ENCODE assay signal across 9 cellular contexts in genomic region chr19:5976768-5977167, GRCh38. TPM values are rescaled to one million over a fixed set of nuclear protein-coding genes. Genes with fewer than 3 reads are reported as not detected.
A peak's percentile ranks its signal among the peaks of the same experiment; 100 is the strongest.
DNase-seq lines count a peak whose midpoint lies in the region; ATAC-seq and TF ChIP-seq lines count a peak whose summit lies in the region.
"Had no signal": no experiment of that assay in that cellular context is flagged by ENCODE, and none has a peak within 500 bp of the region (broad histone marks: within the 10 kb centered on the region; RNA-seq: fewer than 3 reads in every experiment).

No MANE protein-coding gene starts in this region.

- ATAC-seq in right lobe of liver, result no peak
- ATAC-seq in sciatic nerve, result no peak
- no peak for ATAC-seq in HG03025 (IDR thresholded peaks at IDR 0.05; ENCODE audit: low FRiP score, unreplicated experiment)
- no peak for ATAC-seq in HG02642 (IDR thresholded peaks at IDR 0.05; ENCODE audit: poor library complexity, unreplicated experiment)

- H3K27me3 ChIP-seq in ascending aorta, result no peaks in the 10 kb centered on the region
- H3K27me3 ChIP-seq in right lobe of liver, result no peaks in the 10 kb centered on the region
- no peaks in the 10 kb centered on the region for H3K27me3 ChIP-seq in thyroid gland

- intact Hi-C loops in ascending aorta (cut with DNase I) (loop anchor here (5.0 kb wide), 1 partner anchor 136 kb away; the partner anchor contains the start of gene RFX2), right lobe of liver (cut with DNase I) (no loop called here), thyroid gland (cut with DNase I) (no loop called here), sciatic nerve (cut with DNase I) (no loop called here)

- peaks cover 69% of the 10 kb centered on the region for H3K36me3 Mint-ChIP-seq in activated T-cell treated with anti-CD3 and anti-CD28 coated beads, Interleukin-2, amount 50 U/mL, for 24 hours (ENCODE audit: low read depth)

- peak overlapping the region; percentile 84 to 97 for H3K4me3 ChIP-seq in ascending aorta
- H3K4me3 ChIP-seq in right lobe of liver, result peak overlapping the region; percentile 78 to 92 (median 89)
- peak overlapping the region; percentile 73 to 99 (median 97) for H3K4me3 ChIP-seq in thyroid gland (replicated peaks in 1 of 3)

- H3K9me3 ChIP-seq in ascending aorta (no peaks in the 10 kb centered on the region), right lobe of liver (no peaks in the 10 kb centered on the region), thyroid gland (no peaks in the 10 kb centered on the region)

- 50% methylated on average over 8 of the region's 8 CpGs for WGBS in right lobe of liver (ENCODE audit: insufficient coverage, low coverage, low lambda C conversion rate, missing lambda C conversion rate)
- WGBS in thyroid gland, 2 donors, result 54 to 57% methylated on average over 8 of the region's 8 CpGs

- peak overlapping the region; percentile 91 for H3K27ac Mint-ChIP-seq in activated T-cell treated with anti-CD3 and anti-CD28 coated beads, Interleukin-2, amount 50 U/mL, for 24 hours

- TF ChIP-seq POLR2A in right lobe of liver (IDR thresholded peaks at IDR 0.05) (no peak), thyroid gland (IDR thresholded peaks at IDR 0.05) (no peak)

- H3K4me3 Mint-ChIP-seq in activated T-cell treated with anti-CD3 and anti-CD28 coated beads, Interleukin-2, amount 50 U/mL, for 24 hours, result peak overlapping the region; percentile 97

- no peaks in the 10 kb centered on the region for H3K27me3 Mint-ChIP-seq in activated T-cell treated with anti-CD3 and anti-CD28 coated beads, Interleukin-2, amount 50 U/mL, for 24 hours

- TF ChIP-seq CTCF in ascending aorta (IDR thresholded peaks at IDR 0.05), result no peak
- TF ChIP-seq CTCF in right lobe of liver (IDR thresholded peaks at IDR 0.05), result no peak
- TF ChIP-seq CTCF in thyroid gland (IDR thresholded peaks at IDR 0.05), result no peak

- H3K4me1 ChIP-seq in ascending aorta (peaks cover 18 to 35% of the 10 kb centered on the region in 2 donors), right lobe of liver (peaks cover 0 to 44% (median 10%) of the 10 kb centered on the region in 4 donors), thyroid gland (peaks cover 29 to 44% of the 10 kb centered on the region in 2 donors)

- H3K9me3 Mint-ChIP-seq in activated T-cell treated with anti-CD3 and anti-CD28 coated beads, Interleukin-2, amount 50 U/mL, for 24 hours, result no peaks in the 10 kb centered on the region

- H3K36me3 ChIP-seq in ascending aorta (peaks cover 0 to 8% of the 10 kb centered on the region in 2 donors), right lobe of liver (no peaks in the 10 kb centered on the region), thyroid gland (peaks cover 0 to 4% of the 10 kb centered on the region in 2 donors)

- DNase-seq in activated T-cell treated with anti-CD3 and anti-CD28 coated beads, Interleukin-2, amount 50 U/mL, for 24 hours, result no peak
- no peak for DNase-seq in activated T-cell treated with anti-CD3 and anti-CD28 coated beads for 4 hours
- no peak for DNase-seq in ascending aorta (ENCODE audit: low spot score in 2 of 2)
- DNase-seq in right lobe of liver, result no peak
- no peak for DNase-seq in thyroid gland
- DNase-seq in sciatic nerve (ENCODE audit: low spot score), result no peak
- DNase-seq: activated CD4-positive, alpha-beta T cell treated with anti-CD3 and anti-CD28 coated beads, Interleukin-2, amount 50 U/mL, for 4 hours had no signal

- H3K4me1 Mint-ChIP-seq in activated T-cell treated with anti-CD3 and anti-CD28 coated beads, Interleukin-2, amount 50 U/mL, for 24 hours (ENCODE audit: low read depth), result peaks cover 67% of the 10 kb centered on the region

- no peak overlapping the region for H3K27ac ChIP-seq in ascending aorta
- H3K27ac ChIP-seq in right lobe of liver, result no peak overlapping the region
- peak overlapping the region in 1 of 3 donors; percentile 95 for H3K27ac ChIP-seq in thyroid gland

RNA-seq across cellular contexts. Expression of gene RANBP3, which starts 1.2 kb away (rescaled TPM):
- total RNA-seq in ascending aorta, result 48.0 TPM
- 10 to 100 TPM; 21.7 to 49.5 (median 24.5) TPM for total RNA-seq in right lobe of liver
- total RNA-seq in thyroid gland, result 100 to 1,000 TPM in 1 of 4 donors, 10 to 100 TPM in 3; 57.8 to 148 (median 82.7) TPM
- 76.3 TPM for total RNA-seq in sciatic nerve
